In genomic region chr15:73926191-73927002, GRCh38 we compare ENCODE assay signal across 8 cellular contexts. TPM values are rescaled to one million over a fixed set of nuclear protein-coding genes. Genes with fewer than 3 reads are reported as not detected.
DNase-seq lines count a peak whose midpoint lies in the region; ATAC-seq and TF ChIP-seq lines count a peak whose summit lies in the region.

A gene with protein sequence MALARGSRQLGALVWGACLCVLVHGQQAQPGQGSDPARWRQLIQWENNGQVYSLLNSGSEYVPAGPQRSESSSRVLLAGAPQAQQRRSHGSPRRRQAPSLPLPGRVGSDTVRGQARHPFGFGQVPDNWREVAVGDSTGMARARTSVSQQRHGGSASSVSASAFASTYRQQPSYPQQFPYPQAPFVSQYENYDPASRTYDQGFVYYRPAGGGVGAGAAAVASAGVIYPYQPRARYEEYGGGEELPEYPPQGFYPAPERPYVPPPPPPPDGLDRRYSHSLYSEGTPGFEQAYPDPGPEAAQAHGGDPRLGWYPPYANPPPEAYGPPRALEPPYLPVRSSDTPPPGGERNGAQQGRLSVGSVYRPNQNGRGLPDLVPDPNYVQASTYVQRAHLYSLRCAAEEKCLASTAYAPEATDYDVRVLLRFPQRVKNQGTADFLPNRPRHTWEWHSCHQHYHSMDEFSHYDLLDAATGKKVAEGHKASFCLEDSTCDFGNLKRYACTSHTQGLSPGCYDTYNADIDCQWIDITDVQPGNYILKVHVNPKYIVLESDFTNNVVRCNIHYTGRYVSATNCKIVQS (plus strand): TSS chr15:73926462. CDS start chr15:73926784, 322 bp downstream.

- peaks cover 76% of the 10 kb centered on the region for H3K4me1 ChIP-seq in mesodermal cell (ENCODE audit: control insufficient read depth, insufficient read depth, low read length, poor library complexity, severe bottlenecking)

- peak within 1 kb of the TSS; percentile 80 for H3K4me3 ChIP-seq in AG04449 (ENCODE audit: low read depth, low read length)
- H3K4me3 ChIP-seq in epithelial cell of proximal tubule (ENCODE audit: low read depth, low read length) = peak within 1 kb of the TSS; percentile 62
- H3K4me3 ChIP-seq in mesodermal cell (ENCODE audit: extremely low read depth, insufficient read depth, low read length, poor library complexity, severe bottlenecking) = peak within 1 kb of the TSS; percentile 72

- no peaks in the 10 kb centered on the region for H3K36me3 Mint-ChIP-seq in type B pancreatic cell

- peaks cover 14% of the 10 kb centered on the region for H3K27me3 Mint-ChIP-seq in type B pancreatic cell

- DNase-seq in AG04449 (ENCODE audit: low read depth, low spot score) (peak; percentile 46), HCEC 1CT (peak; percentile 86), epithelial cell of proximal tubule (ENCODE audit: low read depth) (no peak), type B pancreatic cell (ENCODE audit: extremely low spot score, unreplicated experiment) (no peak), NCI-H446 treated with DMSO at 0.1 percent for 48 hours (lab: John Stamatoyannopoulos, UW) (no peak)
- no peak for DNase-seq in activated effector memory CD4-positive, alpha-beta T cell treated with anti-CD3 and anti-CD28 coated beads, Interleukin-2, amount 50 U/mL, for 16 hours

- peak; percentile 11 for ATAC-seq in SK-N-SH treated with all-trans-retinoic acid at 6 μM for 48 hours

- H3K9me3 ChIP-seq in mesodermal cell (ENCODE audit: control insufficient read depth, low read length) = no peaks in the 10 kb centered on the region

- no peaks in the 10 kb centered on the region for H3K9me3 Mint-ChIP-seq in type B pancreatic cell

- no peak within 1 kb of the TSS for H3K27ac Mint-ChIP-seq in type B pancreatic cell

- H3K27ac ChIP-seq in mesodermal cell (ENCODE audit: low read depth, low read length, severe bottlenecking) = peak within 1 kb of the TSS; percentile 57

- H3K36me3 ChIP-seq in mesodermal cell (ENCODE audit: control insufficient read depth, insufficient read depth, low read length) = peaks cover 5% of the 10 kb centered on the region

- no peak for TF ChIP-seq CTCF in AG04449 (IDR thresholded peaks at IDR 0.05; ENCODE audit: insufficient read depth, low read length, missing control alignments)
- TF ChIP-seq CTCF in epithelial cell of proximal tubule (conservative IDR thresholded peaks at IDR 0.05; ENCODE audit: low read depth, low read length) = no peak
- TF ChIP-seq CTCF in type B pancreatic cell (conservative IDR thresholded peaks at IDR 0.05) = no peak

- WGBS in mesodermal cell (ENCODE audit: insufficient coverage in 2 of 2), 2 experiments = 0 to 2% methylated on average over 37 to 48 of the region's 48 CpGs

- H3K4me3 Mint-ChIP-seq in type B pancreatic cell = peak within 1 kb of the TSS; percentile 79

- CTCF ChIA-PET in AG04449 (lab: Yijun Ruan, JAX) = interaction anchor here (0.8 to 27.3 kb wide), 11 partner anchors 11 to 396 kb away, joined by 3 to 533 read pairs (median 5); partner anchors contain the start of gene TBC1D21

- POLR2A ChIA-PET in AG04449 (lab: Yijun Ruan, JAX) = interaction anchor here (0.6 to 5.0 kb wide), 7 partner anchors 8 to 293 kb away, joined by 3 to 39 read pairs (median 3); partner anchors contain the start of gene NPTN

- H3K4me1 Mint-ChIP-seq in type B pancreatic cell (ENCODE audit: unreplicated experiment) = peaks cover 38% of the 10 kb centered on the region

TF ChIP-seq in SK-N-SH treated with all-trans-retinoic acid at 6 μM for 48 hours, 23 proteins besides CTCF, POLR2A, EP300 and RAD21 (continues in another document):
- TF ChIP-seq, protein P1, sequence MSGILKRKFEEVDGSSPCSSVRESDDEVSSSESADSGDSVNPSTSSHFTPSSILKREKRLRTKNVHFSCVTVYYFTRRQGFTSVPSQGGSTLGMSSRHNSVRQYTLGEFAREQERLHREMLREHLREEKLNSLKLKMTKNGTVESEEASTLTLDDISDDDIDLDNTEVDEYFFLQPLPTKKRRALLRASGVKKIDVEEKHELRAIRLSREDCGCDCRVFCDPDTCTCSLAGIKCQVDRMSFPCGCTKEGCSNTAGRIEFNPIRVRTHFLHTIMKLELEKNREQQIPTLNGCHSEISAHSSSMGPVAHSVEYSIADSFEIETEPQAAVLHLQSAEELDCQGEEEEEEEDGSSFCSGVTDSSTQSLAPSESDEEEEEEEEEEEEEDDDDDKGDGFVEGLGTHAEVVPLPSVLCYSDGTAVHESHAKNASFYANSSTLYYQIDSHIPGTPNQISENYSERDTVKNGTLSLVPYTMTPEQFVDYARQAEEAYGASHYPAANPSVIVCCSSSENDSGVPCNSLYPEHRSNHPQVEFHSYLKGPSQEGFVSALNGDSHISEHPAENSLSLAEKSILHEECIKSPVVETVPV (CRISPR knock-in tag; IDR thresholded peaks at IDR 0.05) = no peak
- TF ChIP-seq RARB (CRISPR knock-in tag; IDR thresholded peaks at IDR 0.05) (no peak), ZNF70 (CRISPR knock-in tag; IDR thresholded peaks at IDR 0.05) (no peak), TCF4 (CRISPR knock-in tag; IDR thresholded peaks at IDR 0.05; ENCODE audit: borderline replicate concordance) (no peak), ZNF8 (CRISPR knock-in tag; IDR thresholded peaks at IDR 0.05) (no peak), GLIS3 (CRISPR knock-in tag; IDR thresholded peaks at IDR 0.05) (no peak), ISL1 (CRISPR knock-in tag; IDR thresholded peaks at IDR 0.05) (no peak), PPARA (CRISPR knock-in tag; IDR thresholded peaks at IDR 0.05; ENCODE audit: borderline replicate concordance) (no peak), TOX (CRISPR knock-in tag; IDR thresholded peaks at IDR 0.05; ENCODE audit: borderline replicate concordance) (no peak), BACH2 (CRISPR knock-in tag; IDR thresholded peaks at IDR 0.05; ENCODE audit: borderline replicate concordance) (no peak), ARNTL (CRISPR knock-in tag; IDR thresholded peaks at IDR 0.05; ENCODE audit: borderline replicate concordance, low read depth) (no peak), ZNF565 (CRISPR knock-in tag; conservative IDR thresholded peaks at IDR 0.05; ENCODE audit: low read depth) (no peak), CREB5 (CRISPR knock-in tag; IDR thresholded peaks at IDR 0.05; ENCODE audit: low read depth) (no peak), POU6F1 (CRISPR knock-in tag; IDR thresholded peaks at IDR 0.05; ENCODE audit: borderline replicate concordance, low read depth) (no peak), ZFP30 (CRISPR knock-in tag; IDR thresholded peaks at IDR 0.05) (no peak), OSR1 (CRISPR knock-in tag; IDR thresholded peaks at IDR 0.05) (no peak)
- TF ChIP-seq, protein P2, sequence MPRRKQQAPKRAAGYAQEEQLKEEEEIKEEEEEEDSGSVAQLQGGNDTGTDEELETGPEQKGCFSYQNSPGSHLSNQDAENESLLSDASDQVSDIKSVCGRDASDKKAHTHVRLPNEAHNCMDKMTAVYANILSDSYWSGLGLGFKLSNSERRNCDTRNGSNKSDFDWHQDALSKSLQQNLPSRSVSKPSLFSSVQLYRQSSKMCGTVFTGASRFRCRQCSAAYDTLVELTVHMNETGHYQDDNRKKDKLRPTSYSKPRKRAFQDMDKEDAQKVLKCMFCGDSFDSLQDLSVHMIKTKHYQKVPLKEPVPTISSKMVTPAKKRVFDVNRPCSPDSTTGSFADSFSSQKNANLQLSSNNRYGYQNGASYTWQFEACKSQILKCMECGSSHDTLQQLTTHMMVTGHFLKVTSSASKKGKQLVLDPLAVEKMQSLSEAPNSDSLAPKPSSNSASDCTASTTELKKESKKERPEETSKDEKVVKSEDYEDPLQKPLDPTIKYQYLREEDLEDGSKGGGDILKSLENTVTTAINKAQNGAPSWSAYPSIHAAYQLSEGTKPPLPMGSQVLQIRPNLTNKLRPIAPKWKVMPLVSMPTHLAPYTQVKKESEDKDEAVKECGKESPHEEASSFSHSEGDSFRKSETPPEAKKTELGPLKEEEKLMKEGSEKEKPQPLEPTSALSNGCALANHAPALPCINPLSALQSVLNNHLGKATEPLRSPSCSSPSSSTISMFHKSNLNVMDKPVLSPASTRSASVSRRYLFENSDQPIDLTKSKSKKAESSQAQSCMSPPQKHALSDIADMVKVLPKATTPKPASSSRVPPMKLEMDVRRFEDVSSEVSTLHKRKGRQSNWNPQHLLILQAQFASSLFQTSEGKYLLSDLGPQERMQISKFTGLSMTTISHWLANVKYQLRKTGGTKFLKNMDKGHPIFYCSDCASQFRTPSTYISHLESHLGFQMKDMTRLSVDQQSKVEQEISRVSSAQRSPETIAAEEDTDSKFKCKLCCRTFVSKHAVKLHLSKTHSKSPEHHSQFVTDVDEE (CRISPR knock-in tag; IDR thresholded peaks at IDR 0.05) = no peak

RNA-seq across cellular contexts. Expression of the gene that starts here (rescaled TPM):
- total RNA-seq in epithelial cell of proximal tubule (48.7 and 120 TPM in 2 replicates), type B pancreatic cell (ENCODE audit: low replicate concordance) (10.3 and 25.1 TPM in 2 replicates)
- polyA plus RNA-seq in mesodermal cell (2013, experiment 1 of 2) = 126 TPM
- polyA plus RNA-seq in mesodermal cell (2013, experiment 2 of 2) = 114 TPM

Comparison
In these comparisons a context has a peak if more than half of its experiments do, and no peak if none do; other contexts are left out.
1. DNase-seq: peak in AG04449 (single experiment) and HCEC 1CT (single experiment); none in epithelial cell of proximal tubule (single experiment), type B pancreatic cell (single experiment), NCI-H446 treated with DMSO at 0.1 percent for 48 hours (single experiment) and activated effector memory CD4-positive, alpha-beta T cell treated with anti-CD3 and anti-CD28 coated beads, Interleukin-2, amount 50 U/mL, for 16 hours (single experiment).
2. Peak in every context shown above with its lines, with median percentiles within 50 percentile points of each other: H3K4me3 ChIP-seq.